In genomic region chr16:54287018-54287757, GRCh38 we compare ENCODE assay signal across 9 cellular contexts. TPM values are rescaled to one million over a fixed set of nuclear protein-coding genes. Genes with fewer than 3 reads are reported as not detected.
DNase-seq lines count a peak whose midpoint lies in the region; ATAC-seq, FAIRE-seq and TF ChIP-seq lines count a peak whose summit lies in the region.
"Had no signal": no experiment of that assay in that cellular context is flagged by ENCODE, and none has a peak within 500 bp of the region (broad histone marks: within the 10 kb centered on the region; RNA-seq: fewer than 3 reads in every experiment).

No MANE protein-coding gene starts in this region.

- H3K79me1 ChIP-seq in H9 (ENCODE audit: insufficient read depth, low read depth, low read length, poor library complexity, severe bottlenecking), result no peaks in the 10 kb centered on the region

- H3K23ac ChIP-seq in H9 (ENCODE audit: insufficient read length, low read depth, low read length), result no peak overlapping the region

- no peak overlapping the region for H2AFZ ChIP-seq in H9 (ENCODE audit: low read length)

- no peaks in the 10 kb centered on the region for H3K4me1 ChIP-seq in H9 (ENCODE audit: insufficient read depth, low read length)
- H3K4me1 ChIP-seq in right cardiac atrium (ENCODE audit: control insufficient read depth, insufficient read depth, low read length), result no peaks in the 10 kb centered on the region
- peaks cover 6 to 15% (median 13%) of the 10 kb centered on the region in 3 donors for H3K4me1 ChIP-seq in skeletal muscle tissue (ENCODE audit: control insufficient read depth in 3 of 3, insufficient read depth in 3 of 3, low read length in 3 of 3)

- DNase-seq in H9 (no peak), SW480 (ENCODE audit: low spot score) (peak; percentile 33), right cardiac atrium (no peak), NCI-H1092 treated with DMSO at 0.1 percent for 48 hours (lab: John Stamatoyannopoulos, UW) (no peak), GM12891 (ENCODE audit: insufficient read length, low spot score) (no peak)

- no peak overlapping the region for H3K56ac ChIP-seq in H9 (ENCODE audit: insufficient read length, low read depth, low read length)

- no peak for FAIRE-seq in GM12891 (lab: Jason Lieb, UNC)
- FAIRE-seq: GM19239 had no signal

- H3K36me3 ChIP-seq in skeletal muscle tissue (ENCODE audit: control insufficient read depth in 3 of 3, insufficient read depth in 3 of 3, low read length in 3 of 3), result no peaks in the 10 kb centered on the region

- no peak overlapping the region for H2BK120ac ChIP-seq in H9 (ENCODE audit: low read depth, low read length, poor library complexity, severe bottlenecking)

- WGBS in H9 (ENCODE audit: extremely low coverage, insufficient read length, low lambda C conversion rate), result no CpG with 5 or more reads among the region's 50 CpGs
- 2% methylated on average over 50 of the region's 50 CpGs for WGBS in right cardiac atrium

- H3K27me3 Mint-ChIP-seq in H9 (ENCODE audit: low read depth), result peaks cover 91% of the 10 kb centered on the region

- H2BK5ac ChIP-seq in H9 (ENCODE audit: insufficient read length, low read length), result no peak overlapping the region

- H3K27ac ChIP-seq in H9 (ENCODE audit: insufficient read length, low read depth, low read length) (no peak overlapping the region), right cardiac atrium (ENCODE audit: low read length) (no peak overlapping the region), skeletal muscle tissue (ENCODE audit: low read depth, low read length) (peak overlapping the region; percentile 64)

- H3K9me3 Mint-ChIP-seq in H9, result peaks cover 0 to 3% of the 10 kb centered on the region in 2 experiments; a peak in 1 of 5 replicates

- H3K36me3 Mint-ChIP-seq in H9 (ENCODE audit: insufficient read depth in 1 of 3, low read depth in 3 of 3), result no peaks in the 10 kb centered on the region; a peak in 1 of 7 replicates

- TF ChIP-seq POLR2A in GM12891 (IDR thresholded peaks at IDR 0.05; ENCODE audit: low read depth, low read length), result no peak

- no peak overlapping the region for H3K4ac ChIP-seq in H9 (ENCODE audit: low read depth, low read length)

- H3K4me3 ChIP-seq in right cardiac atrium (ENCODE audit: low read length) (peak overlapping the region; percentile 54), skeletal muscle tissue (ENCODE audit: low read length in 3 of 3) (peak overlapping the region; percentile 63 to 86 (median 76))

- no peak overlapping the region for H3K18ac ChIP-seq in H9 (ENCODE audit: insufficient read length, low read depth, low read length)

- no peak overlapping the region for H2AK5ac ChIP-seq in H9 (ENCODE audit: insufficient read length, low read length)

- H3K27me3 ChIP-seq in H9 (ENCODE audit: insufficient read depth, low read length) (peaks cover 68% of the 10 kb centered on the region), right cardiac atrium (ENCODE audit: control insufficient read depth, insufficient read depth) (no peaks in the 10 kb centered on the region), skeletal muscle tissue (ENCODE audit: control insufficient read depth in 3 of 3, insufficient read depth in 3 of 3, low read length in 3 of 3) (peaks cover 7 to 28% (median 11%) of the 10 kb centered on the region in 3 donors)

- peak in 1 of 2 donors; percentile 0 for ATAC-seq in right cardiac atrium
- ATAC-seq in GM21576 (IDR thresholded peaks at IDR 0.05; ENCODE audit: unreplicated experiment), result no peak
- no peak for ATAC-seq in GM21447 (IDR thresholded peaks at IDR 0.05; ENCODE audit: unreplicated experiment)

- no peak overlapping the region for H4K8ac ChIP-seq in H9 (replicated peaks; ENCODE audit: insufficient read length, low read depth, low read length)

- peaks cover 39% of the 10 kb centered on the region for H3K23me2 ChIP-seq in H9 (ENCODE audit: insufficient read length, low read depth, low read length, poor library complexity, severe bottlenecking)

- no peak overlapping the region for H2BK20ac ChIP-seq in H9 (ENCODE audit: low read depth, low read length, poor library complexity, severe bottlenecking)

- no peak overlapping the region for H2BK12ac ChIP-seq in H9 (ENCODE audit: insufficient read length, low read depth, low read length)

- H4K5ac ChIP-seq in H9 (ENCODE audit: insufficient read length, low read depth, low read length), result no peak overlapping the region

- no peak overlapping the region for H3K14ac ChIP-seq in H9 (ENCODE audit: insufficient read depth, low read length)

- no peak overlapping the region; a peak in 1 of 7 replicates for H3K27ac Mint-ChIP-seq in H9

- no peaks in the 10 kb centered on the region for H3K79me2 ChIP-seq in H9 (ENCODE audit: insufficient read depth, low read length)

- H3K4me3 Mint-ChIP-seq in H9, result peak overlapping the region; percentile 71 to 86

- no peak overlapping the region for H2BK15ac ChIP-seq in H9 (ENCODE audit: low read depth, low read length)

- H4K20me1 ChIP-seq in H9 (ENCODE audit: control insufficient read depth, insufficient read depth, insufficient read length), result no peaks in the 10 kb centered on the region

- H3K4me1 Mint-ChIP-seq in H9, result peaks cover 40 to 54% of the 10 kb centered on the region in 2 experiments

- H3K9ac ChIP-seq in H9 (ENCODE audit: extremely low read depth, insufficient read length, low read length) (no peak overlapping the region), skeletal muscle tissue (ENCODE audit: low read depth in 1 of 3, low read length in 3 of 3) (peak overlapping the region; percentile 61 to 84 (median 79))

- intact Hi-C loops in right cardiac atrium (cut with DNase I), result loop anchor here in 3 of 4 donors (10.0 kb wide), 4 partner anchors 92 to 648 kb away; partner anchors contain the start of gene IRX5 (in 1 of the 3)

- TF ChIP-seq CTCF in H9 (conservative IDR thresholded peaks at IDR 0.05), result no peak

- peak overlapping the region; percentile 68 for H3K4me2 ChIP-seq in H9 (ENCODE audit: insufficient read depth, insufficient read length, low read length)

- H3K9me3 ChIP-seq in H9 (ENCODE audit: control insufficient read depth, low read depth, low read length) (no peaks in the 10 kb centered on the region), right cardiac atrium (ENCODE audit: control insufficient read depth, low read length) (no peaks in the 10 kb centered on the region), skeletal muscle tissue (ENCODE audit: control insufficient read depth in 3 of 3, low read length in 3 of 3) (no peaks in the 10 kb centered on the region)

- no peak overlapping the region for H4K91ac ChIP-seq in H9 (ENCODE audit: insufficient read length, low read depth, low read length)

- no peak overlapping the region for H3T11ph ChIP-seq in H9 (ENCODE audit: low read length)

TF ChIP-seq in GM12891, 5 proteins besides CTCF, POLR2A, EP300 and RAD21:
- no peak for TF ChIP-seq POLR2AphosphoS5 (IDR thresholded peaks at IDR 0.05; ENCODE audit: low read depth, low read length)
- no peak for TF ChIP-seq POU2F2 (IDR thresholded peaks at IDR 0.05; ENCODE audit: low read depth, low read length)
- TF ChIP-seq PAX5 (IDR thresholded peaks at IDR 0.05; ENCODE audit: insufficient read depth, low read length, severe bottlenecking), result no peak
- TF ChIP-seq SPI1 (IDR thresholded peaks at IDR 0.05; ENCODE audit: low read depth, low read length), result no peak
- no peak for TF ChIP-seq TAF1 (IDR thresholded peaks at IDR 0.05; ENCODE audit: low read depth, low read length)
TF ChIP-seq in GM12891: peak in this region for 0.

RNA-seq across cellular contexts. Expression of gene IRX3, which starts 0.6 kb away (rescaled TPM):
- 1.8 and 2.4 TPM in 2 replicates for total RNA-seq in H9 (2021)
- 10 to 100 TPM in 3 of 4 donors, 1 to 10 TPM in 1; 9.4 to 17.8 (median 16.0) TPM for total RNA-seq in right cardiac atrium
- polyA plus RNA-seq in right cardiac atrium, result 7.3 TPM
- 7.8 TPM for total RNA-seq in skeletal muscle tissue
- polyA plus RNA-seq in GM12891 (2012; ENCODE audit: low read depth, missing spikeins), result not detected
